8 cellular contexts compared by ENCODE assay signal in genomic region chr2:42493468-42493884, GRCh38. TPM values are rescaled to one million over a fixed set of nuclear protein-coding genes. Genes with fewer than 3 reads are reported as not detected.
A peak's percentile ranks its signal among the peaks of the same experiment; 100 is the strongest.
DNase-seq lines count a peak whose midpoint lies in the region; ATAC-seq and TF ChIP-seq lines count a peak whose summit lies in the region.

No MANE protein-coding gene starts in this region.

- no peaks in the 10 kb centered on the region for H3K9me3 Mint-ChIP-seq in chondrocyte (ENCODE audit: low read depth)

- no peaks in the 10 kb centered on the region for H4K20me1 ChIP-seq in osteoblast (ENCODE audit: insufficient read depth, low read length)

- H3K4me1 ChIP-seq in osteoblast (ENCODE audit: insufficient read depth, low read length), result peaks cover 10% of the 10 kb centered on the region

- H3K4me2 ChIP-seq in osteoblast (ENCODE audit: insufficient read depth, low read length), result peak overlapping the region; percentile 76

- no peak overlapping the region for H3K27ac Mint-ChIP-seq in chondrocyte (ENCODE audit: unreplicated experiment)

- ATAC-seq in HG03066 (IDR thresholded peaks at IDR 0.05; ENCODE audit: low read depth, unreplicated experiment) (peak; percentile 16), HG03460 (IDR thresholded peaks at IDR 0.05; ENCODE audit: unreplicated experiment) (no peak), HG03280 (IDR thresholded peaks at IDR 0.05; ENCODE audit: unreplicated experiment) (no peak)

- H2AFZ ChIP-seq in osteoblast (ENCODE audit: low read length), result no peak overlapping the region

- peaks cover 42% of the 10 kb centered on the region for H3K27me3 ChIP-seq in osteoblast (ENCODE audit: insufficient read depth, low read length)

- TF ChIP-seq CTCF in GM12875 (IDR thresholded peaks at IDR 0.05; ENCODE audit: borderline replicate concordance, insufficient read depth, low read depth, low read length), result no peak
- TF ChIP-seq CTCF in chondrocyte (IDR thresholded peaks at IDR 0.05), result no peak
- no peak for TF ChIP-seq CTCF in osteoblast (IDR thresholded peaks at IDR 0.05; ENCODE audit: extremely low read depth, low read depth, low read length)

- H3K4me1 Mint-ChIP-seq in chondrocyte (ENCODE audit: low read depth), result peaks cover 8% of the 10 kb centered on the region

- H3K27me3 Mint-ChIP-seq in chondrocyte (ENCODE audit: low read depth), result peaks cover 17% of the 10 kb centered on the region

- H3K36me3 ChIP-seq in osteoblast (ENCODE audit: insufficient read depth, low read length), result no peaks in the 10 kb centered on the region

- peak overlapping the region; percentile 46 for H3K4me3 Mint-ChIP-seq in chondrocyte (ENCODE audit: unreplicated experiment)

- H3K4me3 ChIP-seq in GM12875 (ENCODE audit: low read depth, low read length) (peak overlapping the region; percentile 58), osteoblast (ENCODE audit: insufficient read depth, low read length) (peak overlapping the region; percentile 67)

- H3K27ac ChIP-seq in osteoblast (ENCODE audit: low read depth, low read length), result no peak overlapping the region

- H3K9me3 ChIP-seq in osteoblast (ENCODE audit: low read depth, low read length), result no peaks in the 10 kb centered on the region

- no peaks in the 10 kb centered on the region for H3K79me2 ChIP-seq in osteoblast (ENCODE audit: insufficient read depth, low read length)

- no peaks in the 10 kb centered on the region for H3K36me3 Mint-ChIP-seq in chondrocyte (ENCODE audit: low read depth)

- DNase-seq in chondrocyte (ENCODE audit: low spot score), result no peak
- DNase-seq in osteoblast (ENCODE audit: insufficient read length, low spot score, missing footprints), result no peak
- no peak for DNase-seq in cerebellar nuclear complex (lab: John Stamatoyannopoulos, UW)
- DNase-seq in NCI-H446 (lab: John Stamatoyannopoulos, UW), result no peak

RNA-seq across cellular contexts. Expression of gene KCNG3, which starts 0.3 kb away (rescaled TPM):
- total RNA-seq in chondrocyte (0.05 TPM in 1 of 3 replicates, not detected in the others), osteoblast (under 0.01 TPM in 1 of 2 replicates, not detected in the other)
